Comparison of ENCODE assay signal across 2 cellular contexts in the genomic region with DNA sequence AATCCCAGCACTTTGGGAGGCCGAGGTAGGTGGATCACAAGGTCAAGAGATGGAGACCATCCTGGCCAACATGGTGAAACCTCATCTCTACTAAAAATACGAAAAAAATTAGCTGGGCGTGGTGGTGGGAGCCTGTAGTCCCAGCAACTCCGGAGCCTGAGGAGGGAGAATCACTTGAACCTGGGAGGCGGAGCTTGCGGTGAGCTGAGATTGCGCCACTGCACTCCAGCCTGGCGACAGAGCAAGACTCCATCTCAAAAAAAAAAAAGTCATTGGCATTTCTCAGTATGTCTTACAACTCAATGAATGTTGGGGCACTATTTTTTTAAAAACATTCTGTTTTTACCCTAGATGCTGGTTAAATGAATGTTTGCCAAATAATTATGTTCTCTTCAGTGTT.
TF ChIP-seq lines count a peak whose summit lies in the region.

No MANE protein-coding gene starts in this region.

TF ChIP-seq in H1, 55 proteins besides CTCF, POLR2A, EP300 and RAD21:
- TF ChIP-seq CEBPB (IDR thresholded peaks at IDR 0.05; ENCODE audit: low read depth, low read length): peak; percentile 87

TF ChIP-seq in HepG2, 621 proteins besides CTCF, POLR2A, EP300 and RAD21:
- TF ChIP-seq, protein P1, sequence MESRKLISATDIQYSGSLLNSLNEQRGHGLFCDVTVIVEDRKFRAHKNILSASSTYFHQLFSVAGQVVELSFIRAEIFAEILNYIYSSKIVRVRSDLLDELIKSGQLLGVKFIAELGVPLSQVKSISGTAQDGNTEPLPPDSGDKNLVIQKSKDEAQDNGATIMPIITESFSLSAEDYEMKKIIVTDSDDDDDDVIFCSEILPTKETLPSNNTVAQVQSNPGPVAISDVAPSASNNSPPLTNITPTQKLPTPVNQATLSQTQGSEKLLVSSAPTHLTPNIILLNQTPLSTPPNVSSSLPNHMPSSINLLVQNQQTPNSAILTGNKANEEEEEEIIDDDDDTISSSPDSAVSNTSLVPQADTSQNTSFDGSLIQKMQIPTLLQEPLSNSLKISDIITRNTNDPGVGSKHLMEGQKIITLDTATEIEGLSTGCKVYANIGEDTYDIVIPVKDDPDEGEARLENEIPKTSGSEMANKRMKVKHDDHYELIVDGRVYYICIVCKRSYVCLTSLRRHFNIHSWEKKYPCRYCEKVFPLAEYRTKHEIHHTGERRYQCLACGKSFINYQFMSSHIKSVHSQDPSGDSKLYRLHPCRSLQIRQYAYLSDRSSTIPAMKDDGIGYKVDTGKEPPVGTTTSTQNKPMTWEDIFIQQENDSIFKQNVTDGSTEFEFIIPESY (CRISPR knock-in tag; IDR thresholded peaks at IDR 0.05): peak; percentile 30; the same call in 1 of the 2 replicates
